In the genomic region with DNA sequence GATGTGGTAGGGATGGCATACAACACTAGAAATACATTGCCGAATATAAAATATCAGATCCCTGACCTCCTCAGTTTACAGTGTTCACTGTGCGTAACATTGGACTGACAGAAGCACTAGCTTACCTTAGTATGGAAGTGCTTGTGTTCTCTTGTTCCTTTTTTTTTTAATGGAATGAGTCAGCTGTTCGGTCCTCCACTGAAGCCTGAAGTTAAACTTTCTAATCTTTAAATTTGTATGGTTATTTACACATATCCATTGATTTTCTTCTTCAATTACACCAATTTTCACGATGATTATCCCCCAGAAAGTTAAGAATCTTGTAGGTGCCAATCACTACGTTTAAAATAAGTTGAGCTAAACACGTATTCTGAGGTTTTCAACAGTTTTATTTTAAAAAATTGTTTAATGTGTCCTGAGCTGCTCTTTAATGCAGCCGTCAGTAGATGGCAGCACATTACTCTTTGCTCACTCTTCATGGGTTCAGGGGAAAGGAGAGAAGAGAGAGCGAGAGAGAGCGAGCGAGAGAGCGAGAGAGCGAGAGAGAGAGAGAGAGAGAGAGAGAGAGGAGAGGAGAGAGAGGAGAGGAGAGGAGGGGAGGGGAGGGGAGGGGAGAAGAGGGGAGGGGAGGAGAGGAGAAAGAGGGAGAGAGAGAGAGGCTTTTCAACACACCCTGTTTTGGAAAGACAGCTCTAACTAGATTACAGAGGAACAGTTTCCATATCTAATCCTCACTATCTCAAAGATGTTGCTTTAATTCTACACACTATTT, we compare ENCODE assay signal across 8 cellular contexts.
DNase-seq lines count a peak whose midpoint lies in the region; ATAC-seq, FAIRE-seq and TF ChIP-seq lines count a peak whose summit lies in the region.

No MANE protein-coding gene starts in this region.

- TF ChIP-seq EP300 in upper lobe of left lung (IDR thresholded peaks at IDR 0.05), result no peak

- POLR2A ChIA-PET in CD4-positive, alpha-beta memory T cell (lab: Charles Lee; ENCODE audit: partially characterized antibody), result interaction anchor here (0.6 to 0.9 kb wide), 4 partner anchors 9 to 894 kb away, joined by 3 to 6 read pairs (median 3); no protein-coding TSS in a partner anchor

- peak; percentile 87 for FAIRE-seq in GM19239 (lab: Jason Lieb, UNC)
- no peak for FAIRE-seq in frontal cortex (lab: Jason Lieb, UNC)

- no peak overlapping the region for H3K4me3 ChIP-seq in CD4-positive, alpha-beta memory T cell (ENCODE audit: low read length in 2 of 2)
- peak overlapping the region in 1 of 4 donors; percentile 4 for H3K4me3 ChIP-seq in Peyer's patch
- H3K4me3 ChIP-seq in upper lobe of left lung, result peak overlapping the region in 1 of 4 donors; percentile 25

- H3K9me3 Mint-ChIP-seq in CD4-positive, alpha-beta memory T cell, result peaks cover 0 to 2% (median 0%) of the 10 kb centered on the region in 8 donors
- H3K9me3 Mint-ChIP-seq in osteocyte (ENCODE audit: unreplicated experiment), result no peaks in the 10 kb centered on the region

- peak overlapping the region in 5 of 7 donors; percentile 85 to 95 (median 89) for H3K27ac Mint-ChIP-seq in CD4-positive, alpha-beta memory T cell
- peak overlapping the region; percentile 40 for H3K27ac Mint-ChIP-seq in osteocyte (ENCODE audit: unreplicated experiment)

- H3K27ac ChIP-seq in CD4-positive, alpha-beta memory T cell (ENCODE audit: low read depth, low read length), result no peak overlapping the region
- H3K27ac ChIP-seq in Peyer's patch, result no peak overlapping the region
- H3K27ac ChIP-seq in upper lobe of left lung, result no peak overlapping the region

- H3K4me3 Mint-ChIP-seq in CD4-positive, alpha-beta memory T cell, result peak overlapping the region; percentile 34 to 76 (median 62)
- peak overlapping the region; percentile 56 for H3K4me3 Mint-ChIP-seq in osteocyte (ENCODE audit: unreplicated experiment)

- peaks cover 4% of the 10 kb centered on the region for H3K4me1 ChIP-seq in CD4-positive, alpha-beta memory T cell (ENCODE audit: insufficient read depth, low read length)
- H3K4me1 ChIP-seq in Peyer's patch (peaks cover 0 to 14% (median 0%) of the 10 kb centered on the region in 4 donors), upper lobe of left lung (peaks cover 0 to 3% (median 0%) of the 10 kb centered on the region in 4 donors)

- WGBS in upper lobe of left lung, 2 donors, result 14 to 20% methylated on average over 11 to 12 of the region's 12 CpGs

- H3K36me3 ChIP-seq in CD4-positive, alpha-beta memory T cell (ENCODE audit: insufficient read depth, low read length), result no peaks in the 10 kb centered on the region
- H3K36me3 ChIP-seq in Peyer's patch, result no peaks in the 10 kb centered on the region
- H3K36me3 ChIP-seq in upper lobe of left lung, result no peaks in the 10 kb centered on the region

- H3K36me3 Mint-ChIP-seq in CD4-positive, alpha-beta memory T cell, result peaks cover 0 to 1% of the 10 kb centered on the region in 2 donors
- no peaks in the 10 kb centered on the region for H3K36me3 Mint-ChIP-seq in osteocyte (ENCODE audit: unreplicated experiment)

- peak; percentile 84 to 96 for ATAC-seq in upper lobe of left lung (ENCODE audit: low FRiP score in 2 of 2)

- CTCF ChIA-PET in CD4-positive, alpha-beta memory T cell (lab: Charles Lee; ENCODE audit: partially characterized antibody), result interaction anchor here (0.6 to 8.0 kb wide), 70 partner anchors 8 to 1441 kb away, joined by 3 to 126 read pairs (median 4); partner anchors contain the start of gene SLC38A1

- peak; percentile 60 to 62 (median 62) for DNase-seq in CD4-positive, alpha-beta memory T cell
- DNase-seq in GM19239 (ENCODE audit: insufficient read length, low spot score), result peak; percentile 19
- peak; percentile 62 for DNase-seq in HS-5 (ENCODE audit: low read depth)
- DNase-seq in Peyer's patch, result peak in 2 of 3 donors; percentile 47 to 76
- DNase-seq in activated T-helper 9 cell treated with anti-CD3 and anti-CD28 coated beads, Interleukin-2, amount 50 U/mL, for 16 hours (ENCODE audit: low read depth), result peak; percentile 25
- DNase-seq in frontal cortex (ENCODE audit: low spot score in 2 of 2), result peak; percentile 35 to 46
- DNase-seq in osteocyte (ENCODE audit: extremely low spot score, unreplicated experiment), result no peak
- DNase-seq in upper lobe of left lung, result peak in 1 of 2 donors; percentile 33

- TF ChIP-seq CTCF in Peyer's patch (IDR thresholded peaks at IDR 0.05) (peak; percentile 35 to 87 (median 79)), osteocyte (IDR thresholded peaks at IDR 0.05) (peak; percentile 71), upper lobe of left lung (IDR thresholded peaks at IDR 0.05) (peak in 5 of 6 experiments; percentile 56 to 66 (median 60))

- H3K27me3 ChIP-seq in CD4-positive, alpha-beta memory T cell (ENCODE audit: insufficient read depth, low read length), result no peaks in the 10 kb centered on the region
- H3K27me3 ChIP-seq in Peyer's patch (no peaks in the 10 kb centered on the region), upper lobe of left lung (no peaks in the 10 kb centered on the region)

- no peak for TF ChIP-seq POLR2A in Peyer's patch (IDR thresholded peaks at IDR 0.05)
- no peak for TF ChIP-seq POLR2A in upper lobe of left lung (IDR thresholded peaks at IDR 0.05)

- intact Hi-C loops in CD4-positive, alpha-beta memory T cell (cut with micrococcal nuclease), result loop anchor here (1.0 to 5.0 kb wide), 8 partner anchors 28 to 896 kb away; partner anchors contain the start of gene SCAF11

- H3K4me1 Mint-ChIP-seq in CD4-positive, alpha-beta memory T cell, result peaks cover 3 to 6% (median 4%) of the 10 kb centered on the region in 4 donors
- H3K4me1 Mint-ChIP-seq in osteocyte (ENCODE audit: unreplicated experiment), result peaks cover 13% of the 10 kb centered on the region

- no peaks in the 10 kb centered on the region for H3K9me3 ChIP-seq in CD4-positive, alpha-beta memory T cell (ENCODE audit: control insufficient read depth in 1 of 2, low read length in 2 of 2)
- no peaks in the 10 kb centered on the region for H3K9me3 ChIP-seq in Peyer's patch
- H3K9me3 ChIP-seq in upper lobe of left lung, result no peaks in the 10 kb centered on the region

- peaks cover 8 to 15% of the 10 kb centered on the region in 2 donors for H3K27me3 Mint-ChIP-seq in CD4-positive, alpha-beta memory T cell
- H3K27me3 Mint-ChIP-seq in osteocyte (ENCODE audit: unreplicated experiment), result peaks cover 14% of the 10 kb centered on the region
